18 cellular contexts compared by ENCODE assay signal in genomic region chr12:103807561-103808238, GRCh38.
"Had no signal": no experiment of that assay in that cellular context is flagged by ENCODE, and none has a peak within 500 bp of the region (broad histone marks: within the 10 kb centered on the region; RNA-seq: fewer than 3 reads in every experiment).

No MANE protein-coding gene starts in this region.

- H3K4me1 ChIP-seq: prostate gland had no signal

- H3K27ac ChIP-seq: dorsolateral prefrontal cortex, foreskin keratinocyte, prostate gland, right lobe of liver, suprapubic skin, VCaP had no signal

- H3K36me3 ChIP-seq: heart left ventricle, prostate gland, right lobe of liver, suprapubic skin had no signal

- DNase-seq: activated CD4-positive, alpha-beta T cell treated with anti-CD3 and anti-CD28 coated beads for 48 hours; activated CD8-positive, alpha-beta memory T cell treated with anti-CD3 and anti-CD28 coated beads, Interleukin-2, amount 50 U/mL, for 48 hours; activated CD8-positive, alpha-beta T cell treated with anti-CD3 and anti-CD28 coated beads, Interleukin-2, amount 10 ng/mL, durations not matched to agents 7 days and 5 days; activated naive CD4-positive, alpha-beta T cell; central memory CD4-positive, alpha-beta T cell; dorsolateral prefrontal cortex; foreskin keratinocyte; heart left ventricle; mammary epithelial cell; natural killer cell; occipital lobe; stimulated activated CD4-positive, alpha-beta T cell treated with anti-CD3 and anti-CD28 coated beads, Interleukin-12 subunit alpha, Interleukin-12 subunit beta, amount 100 ng/mL, for 4 hours; stimulated activated CD4-positive, alpha-beta T cell treated with anti-CD3 and anti-CD28 coated beads, Interleukin-2, amount 100 ng/mL, for 48 hours; stimulated activated naive CD8-positive, alpha-beta T cell treated with anti-CD3 and anti-CD28 coated beads, Interleukin-15, Interleukin-2, amounts not matched to agents 100 U/mL and 50 U/mL, for 24 hours had no signal

- H3K4me3 ChIP-seq: dorsolateral prefrontal cortex, heart left ventricle, prostate gland, right lobe of liver, suprapubic skin had no signal

- H3K9me3 ChIP-seq: heart left ventricle, prostate gland, right lobe of liver, suprapubic skin had no signal

- H3K27me3 ChIP-seq: dorsolateral prefrontal cortex, foreskin keratinocyte, heart left ventricle, right lobe of liver, suprapubic skin had no signal
